In genomic region chr2:201073071-201073470, GRCh38 we compare ENCODE assay signal across 11 cellular contexts. TPM values are rescaled to one million over a fixed set of nuclear protein-coding genes. Genes with fewer than 3 reads are reported as not detected.
A peak's percentile ranks its signal among the peaks of the same experiment; 100 is the strongest.
DNase-seq lines count a peak whose midpoint lies in the region; ATAC-seq and TF ChIP-seq lines count a peak whose summit lies in the region.
"Had no signal": no experiment of that assay in that cellular context is flagged by ENCODE, and none has a peak within 500 bp of the region (broad histone marks: within the 10 kb centered on the region; RNA-seq: fewer than 3 reads in every experiment).

No MANE protein-coding gene starts in this region.

- H3K27ac ChIP-seq in heart right ventricle (no peak overlapping the region), VCaP (peak overlapping the region; percentile 96; the same call in 1 of the 2 replicates)

- H3K9me3 Mint-ChIP-seq in stimulated activated naive CD8-positive, alpha-beta T cell treated with anti-CD3 and anti-CD28 coated beads, Interleukin-15, amount 100 ng/mL, for 72 hours = no peaks in the 10 kb centered on the region

- H3K27ac Mint-ChIP-seq in stimulated activated naive CD8-positive, alpha-beta T cell treated with anti-CD3 and anti-CD28 coated beads, Interleukin-15, amount 100 ng/mL, for 72 hours = peak overlapping the region in 1 of 2 donors; percentile 80

- intact Hi-C loops in heart right ventricle (cut with DNase I) (loop anchor here in 9 of 10 donors (5.0 to 10.0 kb wide), 6 partner anchors 39 to 104 kb away; partner anchors contain the start of gene CFLAR (in 4 of the 9)), Right ventricle myocardium superior (cut with DNase I) (loop anchor here (5.0 to 10.0 kb wide), 5 partner anchors 44 to 171 kb away; partner anchors contain the start of genes CFLAR and ORC2)

- ATAC-seq in heart right ventricle (no peak), Right ventricle myocardium superior (ENCODE audit: poor library complexity) (no peak), GM18520 (IDR thresholded peaks at IDR 0.05; ENCODE audit: unreplicated experiment) (no peak), HG03045 (IDR thresholded peaks at IDR 0.05; ENCODE audit: unreplicated experiment) (no peak)
- no peak for ATAC-seq in stimulated activated naive CD8-positive, alpha-beta T cell treated with anti-CD3 and anti-CD28 coated beads, Interleukin-15, amount 100 ng/mL, for 72 hours

- no peaks in the 10 kb centered on the region for H3K27me3 Mint-ChIP-seq in stimulated activated naive CD8-positive, alpha-beta T cell treated with anti-CD3 and anti-CD28 coated beads, Interleukin-15, amount 100 ng/mL, for 72 hours

- H3K27me3 ChIP-seq in heart right ventricle = no peaks in the 10 kb centered on the region
- H3K27me3 ChIP-seq: sigmoid colon had no signal

- H3K4me3 ChIP-seq in heart right ventricle = peak overlapping the region in 6 of 10 donors; percentile 68 to 96 (median 88)
- peak overlapping the region; percentile 81 to 89 for H3K4me3 ChIP-seq in foreskin fibroblast (ENCODE audit: low read depth in 1 of 2, low read length in 2 of 2)

- H3K4me1 Mint-ChIP-seq in stimulated activated naive CD8-positive, alpha-beta T cell treated with anti-CD3 and anti-CD28 coated beads, Interleukin-15, amount 100 ng/mL, for 72 hours = peaks cover 50% of the 10 kb centered on the region

- H3K9me3 ChIP-seq in heart right ventricle = no peaks in the 10 kb centered on the region
- H3K9me3 ChIP-seq: sigmoid colon had no signal

- DNase-seq in heart right ventricle = no peak
- DNase-seq in Right ventricle myocardium superior = no peak
- no peak for DNase-seq in foreskin fibroblast
- no peak for DNase-seq in stimulated activated naive CD8-positive, alpha-beta T cell treated with anti-CD3 and anti-CD28 coated beads, Interleukin-15, amount 100 ng/mL, for 72 hours
- no peak for DNase-seq in GM10266 (ENCODE audit: extremely low spot score)
- DNase-seq: activated CD4-positive, alpha-beta T cell treated with anti-CD3 and anti-CD28 coated beads for 1 hour; sigmoid colon; substantia nigra had no signal

- peak overlapping the region; percentile 66 to 99 for H3K4me3 Mint-ChIP-seq in stimulated activated naive CD8-positive, alpha-beta T cell treated with anti-CD3 and anti-CD28 coated beads, Interleukin-15, amount 100 ng/mL, for 72 hours

- no peak for TF ChIP-seq CTCF in heart right ventricle (IDR thresholded peaks at IDR 0.05)
- TF ChIP-seq CTCF in VCaP (conservative IDR thresholded peaks at IDR 0.05) = no peak
- no peak for TF ChIP-seq CTCF in foreskin fibroblast (IDR thresholded peaks at IDR 0.05; ENCODE audit: low read depth, low read length)
- TF ChIP-seq CTCF in GM10266 (IDR thresholded peaks at IDR 0.05; ENCODE audit: control insufficient read depth, insufficient read depth, low read depth, missing control alignments) = no peak

- H3K4me1 ChIP-seq in heart right ventricle = peaks cover 4 to 58% (median 41%) of the 10 kb centered on the region in 9 donors

- no peaks in the 10 kb centered on the region for H3K36me3 ChIP-seq in heart right ventricle
- H3K36me3 ChIP-seq: sigmoid colon had no signal

- 85 to 88% methylated on average over 1 of the region's 1 CpG for WGBS in heart right ventricle, 2 donors

RNA-seq across cellular contexts. Expression of gene NDUFB3, which starts 1.3 kb away (rescaled TPM):
- 100 to 1,000 TPM; 313 to 513 (median 457) TPM for total RNA-seq in heart right ventricle
- 100 to 1,000 TPM; 200 to 216 TPM for polyA plus RNA-seq in heart right ventricle
- 541 TPM for total RNA-seq in Right ventricle myocardium superior

RNA-seq across cellular contexts. Expression of gene HYCC2, which starts 1.6 kb away (rescaled TPM):
- 10 to 100 TPM in 9 of 10 donors, 1 to 10 TPM in 1; 9.4 to 15.3 (median 12.9) TPM for total RNA-seq in heart right ventricle
- 1 to 10 TPM; 1.4 to 8.3 TPM for polyA plus RNA-seq in heart right ventricle
- 12.0 TPM for total RNA-seq in Right ventricle myocardium superior

RNA-seq across cellular contexts. Expression of gene CFLAR, which starts 42.9 kb away (rescaled TPM):
- 100 to 1,000 TPM; 171 to 257 (median 212) TPM for total RNA-seq in heart right ventricle
- 100 to 1,000 TPM in 1 of 2 donors, 10 to 100 TPM in 1; 91.5 to 164 TPM for polyA plus RNA-seq in heart right ventricle
- 251 TPM for total RNA-seq in Right ventricle myocardium superior
